8 cellular contexts compared by ENCODE assay signal in genomic region chr2:74507145-74507925, GRCh38. TPM values are rescaled to one million over a fixed set of nuclear protein-coding genes. Genes with fewer than 3 reads are reported as not detected.
DNase-seq lines count a peak whose midpoint lies in the region; ATAC-seq and TF ChIP-seq lines count a peak whose summit lies in the region.

Gene PCGF1 (minus strand): TSS chr2:74507695. CDS start chr2:74507668, 27 bp downstream.

- H3K27ac ChIP-seq in effector memory CD4-positive, alpha-beta T cell (ENCODE audit: insufficient read depth, low read length, poor library complexity, severe bottlenecking) = peak within 1 kb of the TSS; percentile 97

- peaks cover 24% of the 10 kb centered on the region for H3K4me1 Mint-ChIP-seq in memory B cell

- peak within 1 kb of the TSS; percentile 90 for H3K4me3 Mint-ChIP-seq in memory B cell

- POLR2A ChIA-PET in activated CD8-positive, alpha-beta memory T cell treated with anti-CD3 and anti-CD28 coated beads for 36 hours (lab: Charles Lee) = interaction anchor here (0.9 kb wide), 1 partner anchor 10 kb away, joined by 3 read pairs; no protein-coding TSS in a partner anchor

- ATAC-seq in memory B cell (ENCODE audit: low read depth) = peak; percentile 90

- CTCF ChIA-PET in activated CD8-positive, alpha-beta memory T cell treated with anti-CD3 and anti-CD28 coated beads for 36 hours (lab: Charles Lee) = interaction anchor here (1.2 to 4.9 kb wide), 4 partner anchors 15 to 26 kb away, joined by 3 to 20 read pairs (median 5); partner anchors contain the start of genes CCDC142 and TTC31

- H3K9me3 Mint-ChIP-seq in memory B cell = no peaks in the 10 kb centered on the region

- peak within 1 kb of the TSS; percentile 99 for H3K4me3 ChIP-seq in effector memory CD4-positive, alpha-beta T cell (ENCODE audit: insufficient read depth, low read depth, low read length, poor library complexity, severe bottlenecking)

- H3K27ac Mint-ChIP-seq in memory B cell = peak within 1 kb of the TSS; percentile 96

- H3K27me3 ChIP-seq in effector memory CD4-positive, alpha-beta T cell (replicated peaks; ENCODE audit: control insufficient read depth, insufficient read depth, low read length, poor library complexity, severe bottlenecking) = peaks cover 18% of the 10 kb centered on the region

- H3K27me3 Mint-ChIP-seq in memory B cell = peaks cover 7% of the 10 kb centered on the region

- peaks cover 20% of the 10 kb centered on the region for H3K36me3 Mint-ChIP-seq in memory B cell

- H3K4me1 ChIP-seq in effector memory CD4-positive, alpha-beta T cell (ENCODE audit: control insufficient read depth, insufficient read depth, low read length, poor library complexity, severe bottlenecking) = peaks cover 31% of the 10 kb centered on the region

- peak; percentile 69 for TF ChIP-seq CTCF in GM20000 (IDR thresholded peaks at IDR 0.05; ENCODE audit: extremely low read depth, missing control alignments)

- peak; percentile 99 for DNase-seq in COR-L47 (lab: John Stamatoyannopoulos, UW)
- peak; percentile 96 for DNase-seq in GM20000 (ENCODE audit: low spot score)
- peak; percentile 99 for DNase-seq in HT-29 (ENCODE audit: low spot score)
- peak; percentile 91 for DNase-seq in NOMO-1 (lab: John Stamatoyannopoulos, UW; ENCODE audit: unreplicated experiment in 2 of 2)
- peak; percentile 94 to 97 (median 96) for DNase-seq in effector memory CD4-positive, alpha-beta T cell
- DNase-seq in memory B cell (ENCODE audit: low spot score in 2 of 2) = peak; percentile 99
- peak; percentile 96 for DNase-seq in stimulated activated CD8-positive, alpha-beta memory T cell treated with anti-CD3 and anti-CD28 coated beads, Interleukin-12 subunit alpha, Interleukin-12 subunit beta, amount 100 ng/mL, for 24 hours (ENCODE audit: extremely low read depth)

- H3K36me3 ChIP-seq in effector memory CD4-positive, alpha-beta T cell (ENCODE audit: control insufficient read depth, insufficient read depth, low read length) = peaks cover 15% of the 10 kb centered on the region

- no peaks in the 10 kb centered on the region for H3K9me3 ChIP-seq in effector memory CD4-positive, alpha-beta T cell (ENCODE audit: control insufficient read depth, low read length)

RNA-seq across cellular contexts. Expression of gene PCGF1, which starts in this region (rescaled TPM):
- total RNA-seq in HT-29 (2014; rRNA removed; shearing (Covaris generic)) = 17.2 and 20.1 TPM in 2 replicates
- total RNA-seq in activated CD8-positive, alpha-beta memory T cell treated with anti-CD3 and anti-CD28 coated beads for 36 hours = 10 to 100 TPM; 23.8 to 26.1 TPM

Comparison
In these comparisons a context has a peak if more than half of its experiments do, and no peak if none do; other contexts are left out.
1. Peak in every context shown above with its lines: DNase-seq, ATAC-seq, H3K4me3 ChIP-seq and H3K27ac ChIP-seq.